In the genomic region with DNA sequence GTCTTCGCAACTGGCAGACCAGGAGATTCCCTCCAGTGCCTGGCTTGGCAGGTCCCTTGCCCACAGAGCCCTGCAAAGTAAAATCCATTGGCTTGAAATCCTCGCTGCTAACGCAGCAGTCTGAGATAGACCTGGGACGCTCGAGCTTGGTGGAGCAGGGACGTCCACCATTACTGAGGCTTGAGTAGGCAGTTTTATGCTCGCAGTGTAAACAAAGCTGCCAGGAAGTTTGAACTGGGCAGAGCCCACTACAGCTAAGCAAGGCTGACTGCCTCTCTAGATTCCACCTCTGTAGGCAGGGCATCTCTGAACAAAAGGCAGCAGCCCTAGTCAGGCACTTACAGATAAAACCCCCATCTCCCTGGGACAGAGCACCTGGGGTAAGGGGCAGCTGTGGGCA, we compare ENCODE assay signal across 19 cellular contexts.
DNase-seq lines count a peak whose midpoint lies in the region; ATAC-seq lines count a peak whose summit lies in the region.
"Had no signal": no experiment of that assay in that cellular context is flagged by ENCODE, and none has a peak within 500 bp of the region (broad histone marks: within the 10 kb centered on the region; RNA-seq: fewer than 3 reads in every experiment).

No MANE protein-coding gene starts in this region.

- no peak overlapping the region for H3K4me3 ChIP-seq in BLaER1 treated with 17β-estradiol and CSF1 and Interleukin-3, amounts not matched to agents 10 nM and 100 nM
- H3K4me3 ChIP-seq: A549, GM12878, HAP-1 had no signal

- no peaks in the 10 kb centered on the region for H3K9me3 ChIP-seq in BLaER1 treated with 17β-estradiol and CSF1 and Interleukin-3, amounts not matched to agents 10 nM and 100 nM (replicated peaks in 1 of 11)
- H3K9me3 ChIP-seq: A549, HAP-1 had no signal

- H3K4me1 ChIP-seq in BLaER1 treated with 17β-estradiol and CSF1 and Interleukin-3, amounts not matched to agents 10 nM and 100 nM: peaks cover 0 to 13% (median 9%) of the 10 kb centered on the region in 10 experiments; a peak in 9 of 20 replicates
- H3K4me1 ChIP-seq: A549, HAP-1 had no signal

- H3K4me2 ChIP-seq in BLaER1 treated with 17β-estradiol and CSF1 and Interleukin-3, amounts not matched to agents 10 nM and 100 nM: peak overlapping the region in 6 of 11 experiments; percentile 3 to 24 (median 14); a peak in 6 of 22 replicates
- H3K4me2 ChIP-seq: A549 had no signal

- H3K9ac ChIP-seq in BLaER1 treated with 17β-estradiol and CSF1 and Interleukin-3, amounts not matched to agents 10 nM and 100 nM: no peak overlapping the region

- DNase-seq in DMS153 (lab: John Stamatoyannopoulos, UW) (peak; percentile 15), HT-29 (ENCODE audit: low spot score) (peak; percentile 50), left colon (no peak), NAMALWA (ENCODE audit: low spot score) (no peak)
- DNase-seq: 8988T; ACHN; CD4-positive, alpha-beta T cell; CD8-positive, alpha-beta memory T cell; DMS 273 treated with DMSO at 0.1 percent for 48 hours; EL; GDM1; GOT3; HFFc6 had no signal

- H3K27me3 ChIP-seq in BLaER1 treated with 17β-estradiol and CSF1 and Interleukin-3, amounts not matched to agents 10 nM and 100 nM: no peaks in the 10 kb centered on the region

- no peaks in the 10 kb centered on the region for H4K20me1 ChIP-seq in BLaER1 treated with 17β-estradiol and CSF1 and Interleukin-3, amounts not matched to agents 10 nM and 100 nM

- intact Hi-C loops in left colon (cut with DNase I, micrococcal nuclease): no loop called here

- no peak overlapping the region for H3K27ac ChIP-seq in BLaER1 treated with 17β-estradiol and CSF1 and Interleukin-3, amounts not matched to agents 10 nM and 100 nM
- H3K27ac ChIP-seq: A549 had no signal

- ATAC-seq in left colon: peak; percentile 63
- ATAC-seq in GM18861 (IDR thresholded peaks at IDR 0.05; ENCODE audit: unreplicated experiment): no peak
- no peak for ATAC-seq in HG02852 (IDR thresholded peaks at IDR 0.05; ENCODE audit: unreplicated experiment)
- ATAC-seq: A549, GM12878 had no signal

- H3K36me3 ChIP-seq in BLaER1 treated with 17β-estradiol and CSF1 and Interleukin-3, amounts not matched to agents 10 nM and 100 nM: no peaks in the 10 kb centered on the region
- H3K36me3 ChIP-seq: HAP-1 had no signal

Comparison
In these comparisons a context has a peak if more than half of its experiments do, and no peak if none do; other contexts are left out.
1. DNase-seq: peak in DMS153 (single experiment) and HT-29 (single experiment); none in left colon (0 of 2) and NAMALWA (single experiment).